Comparison of ENCODE assay signal across 8 cellular contexts in genomic region chr17:75046583-75047289, GRCh38. TPM values are rescaled to one million over a fixed set of nuclear protein-coding genes. Genes with fewer than 3 reads are reported as not detected.
A peak's percentile ranks its signal among the peaks of the same experiment; 100 is the strongest.
DNase-seq lines count a peak whose midpoint lies in the region; ATAC-seq and TF ChIP-seq lines count a peak whose summit lies in the region.

Gene ATP5PD, minus strand, starts transcription at chr17:75046969. Its CDS starts 4,319 bp downstream, at chr17:75042650.
Gene KCTD2, plus strand, starts transcription at chr17:75047225. Its CDS starts 26 bp downstream, at chr17:75047251.

- peak within 1 kb of the TSS; percentile 90 for H3K4me3 ChIP-seq in GM12865 (ENCODE audit: low read depth, low read length)
- H3K4me3 ChIP-seq in adipocyte (ENCODE audit: low read length): peak within 1 kb of the TSS; percentile 100
- peak within 1 kb of the TSS; percentile 52 for H3K4me3 ChIP-seq in cardiac muscle cell
- H3K4me3 ChIP-seq in trophoblast cell (ENCODE audit: low read depth, low read length): peak within 1 kb of the TSS; percentile 97
- H3K4me3 ChIP-seq in transverse colon: peak within 1 kb of the TSS; percentile 66 to 98 (median 82)

- peak within 1 kb of the TSS; percentile 84 for H4K12ac ChIP-seq in trophoblast cell (ENCODE audit: low read depth, low read length)

- H3K79me1 ChIP-seq in trophoblast cell (ENCODE audit: low read length): peaks cover 8% of the 10 kb centered on the region

- whole genome bisulfite sequencing in trophoblast cell (ENCODE audit: extremely low coverage, insufficient coverage, insufficient read length): no CpG with 5 or more reads among the region's 60 CpGs
- 1% methylated on average over 51 of the region's 60 CpGs; no CpG with 5 or more reads in 1 of the 2 donors for WGBS in transverse colon (ENCODE audit: low coverage in 1 of 2), 2 donors

- H4K91ac ChIP-seq in trophoblast cell (ENCODE audit: low read depth, low read length): peak within 1 kb of the TSS; percentile 86

- H3K27me3 ChIP-seq in adipocyte (replicated peaks; ENCODE audit: control insufficient read depth, insufficient read depth, low read length) (no peaks in the 10 kb centered on the region), cardiac muscle cell (no peaks in the 10 kb centered on the region), trophoblast cell (ENCODE audit: insufficient read depth, low read length) (no peaks in the 10 kb centered on the region), transverse colon (no peaks in the 10 kb centered on the region)

- H3K9me3 ChIP-seq in adipocyte (ENCODE audit: control insufficient read depth, low read length): no peaks in the 10 kb centered on the region
- H3K9me3 ChIP-seq in cardiac muscle cell (ENCODE audit: low read depth): no peaks in the 10 kb centered on the region
- H3K9me3 ChIP-seq in trophoblast cell (ENCODE audit: insufficient read depth, low read depth, low read length): no peaks in the 10 kb centered on the region
- H3K9me3 ChIP-seq in transverse colon: no peaks in the 10 kb centered on the region

- H2BK120ac ChIP-seq in trophoblast cell (ENCODE audit: insufficient read depth, low read length, poor library complexity): peak within 1 kb of the TSS; percentile 77

- in situ Hi-C loops in transverse colon (cut with MboI; ENCODE audit: low pct_ligation_motif_present in 1 of 4, low pct_unique_long_range_greater_than_20kb in 1 of 4, low sequenced_read_pairs in 3 of 4): no loop called here

- H2BK5ac ChIP-seq in trophoblast cell (ENCODE audit: low read depth, low read length, poor library complexity): peak within 1 kb of the TSS; percentile 74

- H3K9ac ChIP-seq in adipocyte (ENCODE audit: low read length): peak within 1 kb of the TSS; percentile 99
- H3K9ac ChIP-seq in trophoblast cell (ENCODE audit: low read length): peak within 1 kb of the TSS; percentile 90

- H3K36me3 ChIP-seq in adipocyte (ENCODE audit: control insufficient read depth, insufficient read depth, low read length, severe bottlenecking): peaks cover 24% of the 10 kb centered on the region
- peaks cover 13% of the 10 kb centered on the region for H3K36me3 ChIP-seq in cardiac muscle cell
- peaks cover 4 to 7% of the 10 kb centered on the region in 2 experiments for H3K36me3 ChIP-seq in trophoblast cell (ENCODE audit: control insufficient read depth in 1 of 2, insufficient read depth in 2 of 2, low read length in 2 of 2)
- H3K36me3 ChIP-seq in transverse colon: peaks cover 0 to 7% (median 2%) of the 10 kb centered on the region in 4 donors

- H4K8ac ChIP-seq in trophoblast cell (ENCODE audit: low read depth, low read length): peak within 1 kb of the TSS; percentile 89

- H3K79me2 ChIP-seq in trophoblast cell (ENCODE audit: control insufficient read depth, insufficient read depth, low read length, poor library complexity): peaks cover 12% of the 10 kb centered on the region

- no peak within 1 kb of the TSS for H2BK12ac ChIP-seq in trophoblast cell (ENCODE audit: low read length)

- TF ChIP-seq CTCF in GM12865 (IDR thresholded peaks at IDR 0.05; ENCODE audit: insufficient read depth, low read depth, low read length, missing control alignments) (no peak), cardiac muscle cell (IDR thresholded peaks at IDR 0.05; ENCODE audit: low read depth, low read length) (no peak), transverse colon (IDR thresholded peaks at IDR 0.05) (no peak)

- H3K4ac ChIP-seq in trophoblast cell (ENCODE audit: low read depth, low read length): peak within 1 kb of the TSS; percentile 71

- TF ChIP-seq POLR2A in transverse colon (IDR thresholded peaks at IDR 0.05): peak; percentile 97

- H3K14ac ChIP-seq in trophoblast cell (ENCODE audit: low read length): peak within 1 kb of the TSS; percentile 93

- ATAC-seq in HG02763 (IDR thresholded peaks at IDR 0.05; ENCODE audit: unreplicated experiment): peak; percentile 93

- no peak for TF ChIP-seq EP300 in transverse colon (IDR thresholded peaks at IDR 0.05; ENCODE audit: low read depth)

- intact Hi-C loops in transverse colon (cut with DNase I; ENCODE audit: low total_unique reads): no loop called here

- H3K27ac ChIP-seq in cardiac muscle cell (peak within 1 kb of the TSS; percentile 86), trophoblast cell (ENCODE audit: low read depth, low read length) (peak within 1 kb of the TSS; percentile 52), transverse colon (peak within 1 kb of the TSS; percentile 93 to 99 (median 98))

- peak within 1 kb of the TSS; percentile 86 for H3K4me2 ChIP-seq in trophoblast cell (ENCODE audit: low read length)

- H2AK5ac ChIP-seq in trophoblast cell (ENCODE audit: low read length): peak within 1 kb of the TSS; percentile 74

- H3K4me1 ChIP-seq in adipocyte (ENCODE audit: control insufficient read depth, insufficient read depth, low read length) (peaks cover 25% of the 10 kb centered on the region), cardiac muscle cell (ENCODE audit: low read depth) (peaks cover 8% of the 10 kb centered on the region), trophoblast cell (ENCODE audit: control insufficient read depth in 1 of 2, insufficient read depth in 2 of 2, low read length in 2 of 2) (peaks cover 2 to 7% of the 10 kb centered on the region in 2 experiments), transverse colon (peaks cover 12 to 30% (median 23%) of the 10 kb centered on the region in 4 donors)

- DNase-seq in GM12865 (ENCODE audit: low read depth) (peak; percentile 97), NCI-H1417 treated with DMSO at 0.1 percent for 48 hours (lab: John Stamatoyannopoulos, UW) (peak; percentile 71), SW480 (ENCODE audit: low spot score) (peak; percentile 96), adipocyte (ENCODE audit: low read depth) (peak; percentile 98), cardiac muscle cell (ENCODE audit: low read depth in 1 of 2, low spot score in 1 of 2) (peak; percentile 97 to 98), trophoblast cell (peak; percentile 93 to 96), transverse colon (peak; percentile 97)

- H2AFZ ChIP-seq in trophoblast cell (ENCODE audit: insufficient read depth, low read length, poor library complexity): peak within 1 kb of the TSS; percentile 73

- no peak within 1 kb of the TSS for H3K23ac ChIP-seq in trophoblast cell (ENCODE audit: low read length)

- H3K18ac ChIP-seq in trophoblast cell (ENCODE audit: low read length): peak within 1 kb of the TSS; percentile 90

RNA-seq across cellular contexts. Expression of gene ATP5PD, which starts in this region (rescaled TPM):
- total RNA-seq in cardiac muscle cell (411 and 666 TPM in 2 replicates), transverse colon (100 to 1,000 TPM in 3 of 4 donors, 10 to 100 TPM in 1; 75.2 to 373 (median 245) TPM)
- polyA plus RNA-seq in cardiac muscle cell: 603 and 732 TPM in 2 replicates
- polyA plus RNA-seq in trophoblast cell (2013): 250 and 260 TPM in 2 replicates

RNA-seq across cellular contexts. Expression of gene KCTD2, which starts in this region (rescaled TPM):
- total RNA-seq in cardiac muscle cell (23.9 and 24.4 TPM in 2 replicates), transverse colon (10 to 100 TPM; 14.5 to 24.7 (median 19.7) TPM)
- 20.7 and 22.4 TPM in 2 replicates for polyA plus RNA-seq in cardiac muscle cell
- polyA plus RNA-seq in trophoblast cell (2013): 17.4 and 18.4 TPM in 2 replicates

Comparison
In these comparisons a context has a peak if more than half of its experiments do, and no peak if none do; other contexts are left out.
1. Peak in every context shown above with its lines: DNase-seq, ATAC-seq, H3K4me3 ChIP-seq and H3K27ac ChIP-seq.